In the genomic region with DNA sequence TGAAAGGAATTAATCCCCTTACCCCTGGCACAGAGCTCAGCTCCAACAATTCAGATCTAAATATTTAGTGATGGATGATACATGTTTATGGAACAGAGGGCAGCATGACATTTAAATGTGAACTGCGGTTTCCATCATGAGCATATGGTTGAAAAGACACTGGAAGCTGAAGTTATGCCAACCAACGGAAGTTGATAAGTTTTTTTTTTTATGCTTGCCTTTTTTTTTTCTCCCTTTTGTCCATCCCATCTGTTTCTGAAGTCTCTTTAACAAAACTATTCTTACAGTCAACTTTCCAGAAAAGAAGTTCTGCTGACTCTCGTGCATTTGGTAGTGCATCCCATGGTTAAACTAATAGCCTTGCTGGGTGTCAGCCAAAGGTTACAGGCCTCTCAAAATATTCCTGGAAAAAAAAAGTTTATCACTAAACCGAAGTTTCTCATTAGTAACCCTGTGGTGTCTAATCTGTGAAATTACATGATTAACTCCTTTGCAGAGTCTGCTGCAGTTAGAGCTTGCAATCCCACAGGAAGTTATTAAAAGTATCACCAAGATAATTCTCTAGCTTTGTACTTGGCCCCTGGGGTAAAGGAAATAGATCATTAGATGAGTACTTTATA, we compare ENCODE assay signal across 12 cellular contexts.
DNase-seq lines count a peak whose midpoint lies in the region; ATAC-seq, FAIRE-seq and TF ChIP-seq lines count a peak whose summit lies in the region.
"Had no signal": no experiment of that assay in that cellular context is flagged by ENCODE, and none has a peak within 500 bp of the region (broad histone marks: within the 10 kb centered on the region; RNA-seq: fewer than 3 reads in every experiment).

No MANE protein-coding gene starts in this region.

- TF ChIP-seq RAD21 in H1 (IDR thresholded peaks at IDR 0.05 in 1 of 2, conservative IDR thresholded peaks at IDR 0.05 in 1 of 2; ENCODE audit: low read depth in 2 of 2, low read length in 2 of 2): no peak

- H3K27ac ChIP-seq in H1 (ENCODE audit: low read depth, low read length) (no peak overlapping the region), pancreas (no peak overlapping the region)
- H3K27ac ChIP-seq: coronary artery had no signal

- no peak overlapping the region for H4K91ac ChIP-seq in H1 (replicated peaks; ENCODE audit: insufficient read length, low read length)

- no peak overlapping the region for H3K4me2 ChIP-seq in H1 (ENCODE audit: insufficient read depth in 1 of 2, low read depth in 2 of 2, low read length in 2 of 2)

- peak; percentile 38 to 77 (median 52) for ATAC-seq in pancreas
- ATAC-seq in HG03571 (IDR thresholded peaks at IDR 0.05; ENCODE audit: unreplicated experiment): no peak
- ATAC-seq: GM12878 had no signal

- no peak overlapping the region for H3K56ac ChIP-seq in H1 (replicated peaks; ENCODE audit: insufficient read length, low read depth, low read length)

- POLR2A ChIA-PET in H1 (lab: Charles Lee; ENCODE audit: partially characterized antibody): no interaction called here

- H3K18ac ChIP-seq in H1 (ENCODE audit: extremely low read depth, low read length): no peak overlapping the region

- H3K4me3 ChIP-seq in H1 (ENCODE audit: extremely low read depth in 1 of 4, insufficient read depth in 2 of 4, low read depth in 3 of 4, low read length in 4 of 4) (no peak overlapping the region), pancreas (no peak overlapping the region)
- H3K4me3 ChIP-seq: coronary artery, GM12878 had no signal

- H3K9me3 ChIP-seq in H1 (ENCODE audit: insufficient read depth in 2 of 2, low read depth in 1 of 2, low read length in 1 of 2) (no peaks in the 10 kb centered on the region), pancreas (no peaks in the 10 kb centered on the region)

- no peaks in the 10 kb centered on the region for H3K79me1 ChIP-seq in H1 (ENCODE audit: low read depth, low read length)

- H3K23ac ChIP-seq in H1 (ENCODE audit: insufficient read length): no peak overlapping the region

- TF ChIP-seq CTCF in H1 (IDR thresholded peaks at IDR 0.05; ENCODE audit: control extremely low read depth in 1 of 3, insufficient read depth in 1 of 3, low read depth in 1 of 3, low read length in 3 of 3): no peak
- no peak for TF ChIP-seq CTCF in pancreas (IDR thresholded peaks at IDR 0.05)

- DNase-seq in DMS 273 treated with DMSO at 0.1 percent for 48 hours (lab: John Stamatoyannopoulos, UW) (peak; percentile 77), NCI-H2171 (lab: John Stamatoyannopoulos, UW) (peak; percentile 52), H1 (ENCODE audit: low read depth in 1 of 2, low spot score in 2 of 2) (no peak), pancreas (peak in 1 of 6 donors; percentile 20), GOT3 (lab: John Stamatoyannopoulos, UW) (no peak), GM19239 (ENCODE audit: insufficient read length, low spot score) (no peak)
- no peak for DNase-seq in activated T-cell treated with anti-CD3 and anti-CD28 coated beads, Interleukin-2, amount 50 U/mL, for 1 hour
- DNase-seq: COR-L47, NCI-H146 had no signal

- no peak overlapping the region for H4K5ac ChIP-seq in H1 (ENCODE audit: insufficient read length, low read depth, low read length)

- H3K4me1 ChIP-seq in H1 (replicated peaks in 1 of 4; ENCODE audit: control insufficient read depth in 3 of 4, insufficient read depth in 4 of 4, low read length in 3 of 4) (0 out of 7 replicates have a peak, but pooled peaks cover 0 to 2% (median 0%) of the 10 kb centered on the region in 4 experiments), pancreas (peaks cover 0 to 8% (median 0%) of the 10 kb centered on the region in 3 donors)

- H2AFZ ChIP-seq in H1 (ENCODE audit: low read length): 0 out of 2 replicates have a peak overlapping the region, but pooled peaks have one; percentile 38

- no peak overlapping the region for H2BK15ac ChIP-seq in H1 (ENCODE audit: low read length)

- no peak for TF ChIP-seq EP300 in H1 (IDR thresholded peaks at IDR 0.05; ENCODE audit: borderline replicate concordance in 1 of 2, low read depth in 2 of 2, low read length in 2 of 2)

- no peak overlapping the region for H2BK12ac ChIP-seq in H1 (ENCODE audit: low read depth, low read length)

- H3K79me2 ChIP-seq in H1 (ENCODE audit: control insufficient read depth in 1 of 2, insufficient read depth in 2 of 2, low read length in 2 of 2): no peaks in the 10 kb centered on the region

- no peaks in the 10 kb centered on the region for H3K23me2 ChIP-seq in H1 (ENCODE audit: low read depth, low read length)

- H2BK20ac ChIP-seq in H1 (ENCODE audit: low read length): no peak overlapping the region

- no peak overlapping the region for H3K4ac ChIP-seq in H1 (replicated peaks; ENCODE audit: insufficient read length, low read depth, low read length)

- FAIRE-seq in H1 (lab: Jason Lieb, UNC) (no peak), pancreas (lab: Jason Lieb, UNC) (no peak), GM19239 (lab: Jason Lieb, UNC) (no peak)
- FAIRE-seq: GM12878 had no signal

- H2BK120ac ChIP-seq in H1 (replicated peaks; ENCODE audit: low read depth, low read length): no peak overlapping the region

- H3K27me3 ChIP-seq in H1 (replicated peaks in 1 of 4; ENCODE audit: control insufficient read depth in 3 of 4, extremely low read depth in 1 of 4, insufficient read depth in 3 of 4, low read length in 3 of 4): peaks cover 0 to 1% (median 0%) of the 10 kb centered on the region in 4 experiments; a peak in 1 of 7 replicates
- H3K27me3 ChIP-seq in pancreas: no peaks in the 10 kb centered on the region

- H3K36me3 ChIP-seq in H1 (ENCODE audit: control insufficient read depth in 2 of 4, insufficient read depth in 4 of 4, low read length in 3 of 4) (no peaks in the 10 kb centered on the region), pancreas (no peaks in the 10 kb centered on the region)

- H3K9ac ChIP-seq in H1 (replicated peaks in 1 of 4; ENCODE audit: extremely low read depth in 1 of 4, low read depth in 3 of 4, low read length in 3 of 4): no peak overlapping the region

- no peaks in the 10 kb centered on the region for H4K20me1 ChIP-seq in H1 (replicated peaks in 1 of 2; ENCODE audit: control insufficient read depth in 1 of 2, insufficient read depth in 2 of 2, low read length in 2 of 2)

- no peak overlapping the region for H3K14ac ChIP-seq in H1 (ENCODE audit: insufficient read length)

- H2AK5ac ChIP-seq in H1 (ENCODE audit: low read depth, low read length): no peak overlapping the region

- no peak for TF ChIP-seq POLR2A in H1 (IDR thresholded peaks at IDR 0.05; ENCODE audit: control extremely low read depth in 1 of 2, low read depth in 2 of 2, low read length in 2 of 2)

- intact Hi-C loops in pancreas (cut with DNase I): no loop called here

- CTCF ChIA-PET in H1 (lab: Charles Lee; ENCODE audit: partially characterized antibody): interaction anchor here (0.9 to 1.5 kb wide), 3 partner anchors 11 to 36 kb away, joined by 3 read pairs; no protein-coding TSS in a partner anchor

- 81% methylated on average over 4 of the region's 4 CpGs; no CpG with 5 or more reads in 1 of the 2 experiments for WGBS in H1 (ENCODE audit: extremely low coverage in 1 of 2, insufficient coverage in 1 of 2, insufficient read length in 1 of 2, insufficient replicate concordance in 2 of 2, low coverage in 1 of 2, low lambda C conversion rate in 2 of 2, missing lambda C conversion rate in 1 of 2), 2 experiments
- 20 to 22% methylated on average over 4 of the region's 4 CpGs for WGBS in pancreas, 2 donors

- H4K8ac ChIP-seq in H1 (ENCODE audit: extremely low read depth, insufficient read depth, low read length): no peak overlapping the region

- no peak overlapping the region for H2BK5ac ChIP-seq in H1 (ENCODE audit: low read depth, low read length)

TF ChIP-seq in H1, 55 proteins besides CTCF, POLR2A, EP300 and RAD21:
- TF ChIP-seq JUN (IDR thresholded peaks at IDR 0.05; ENCODE audit: low read depth, low read length) (no peak), PHF8 (conservative IDR thresholded peaks at IDR 0.05; ENCODE audit: low read depth, low read length) (no peak), JUND (IDR thresholded peaks at IDR 0.05; ENCODE audit: low read length) (no peak), SIN3A (conservative IDR thresholded peaks at IDR 0.05 in 1 of 2, IDR thresholded peaks at IDR 0.05 in 1 of 2; ENCODE audit: low read depth in 1 of 2, low read length in 2 of 2) (no peak)
- TF ChIP-seq, protein P1, sequence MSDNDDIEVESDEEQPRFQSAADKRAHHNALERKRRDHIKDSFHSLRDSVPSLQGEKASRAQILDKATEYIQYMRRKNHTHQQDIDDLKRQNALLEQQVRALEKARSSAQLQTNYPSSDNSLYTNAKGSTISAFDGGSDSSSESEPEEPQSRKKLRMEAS (IDR thresholded peaks at IDR 0.05): no peak

Comparison
In these comparisons a context has a peak if more than half of its experiments do, and no peak if none do; other contexts are left out.
1. DNase-seq: peak in DMS 273 treated with DMSO at 0.1 percent for 48 hours (single experiment) and NCI-H2171 (single experiment); none in H1 (0 of 2), GOT3 (single experiment), activated T-cell treated with anti-CD3 and anti-CD28 coated beads, Interleukin-2, amount 50 U/mL, for 1 hour (single experiment) and GM19239 (single experiment).